25 cellular contexts compared by ENCODE assay signal in genomic region chr10:103528551-103528950, GRCh38. TPM values are rescaled to one million over a fixed set of nuclear protein-coding genes. Genes with fewer than 3 reads are reported as not detected.
"Had no signal": no experiment of that assay in that cellular context is flagged by ENCODE, and none has a peak within 500 bp of the region (broad histone marks: within the 10 kb centered on the region; RNA-seq: fewer than 3 reads in every experiment).

No MANE protein-coding gene starts in this region.

- ATAC-seq: activated CD4-positive, alpha-beta T cell treated with anti-CD3 and anti-CD28 coated beads for 36 hours; activated T-cell treated with anti-CD3 and anti-CD28 coated beads, Interleukin-2, amount 50 U/mL, for 72 hours had no signal

- H3K9me3 ChIP-seq: adrenal gland, MG63, SK-N-SH had no signal

- H3K27me3 ChIP-seq: cardiac muscle cell, SJCRH30 had no signal

- H3K36me3 ChIP-seq: adrenal gland, cardiac muscle cell, MG63, SJCRH30, WERI-Rb-1 had no signal

- H3K4me2 ChIP-seq: SK-N-SH had no signal

- H3K9ac ChIP-seq: SK-N-SH had no signal

- H3K4me3 Mint-ChIP-seq: activated CD4-positive, alpha-beta memory T cell treated with anti-CD3 and anti-CD28 coated beads, Interleukin-2, amount 10 ng/mL, durations not matched to agents 7 days and 5 days; activated CD4-positive, alpha-beta T cell treated with anti-CD3 and anti-CD28 coated beads for 36 hours; activated naive CD8-positive, alpha-beta T cell treated with anti-CD3 and anti-CD28 coated beads, Interleukin-2, amount 10 ng/mL, durations not matched to agents 7 days and 5 days; activated T-cell treated with anti-CD3 and anti-CD28 coated beads, Interleukin-2, amount 50 U/mL, for 72 hours had no signal

- H3K27ac Mint-ChIP-seq: activated CD4-positive, alpha-beta memory T cell treated with anti-CD3 and anti-CD28 coated beads, Interleukin-2, amount 10 ng/mL, durations not matched to agents 7 days and 5 days; activated CD4-positive, alpha-beta T cell treated with anti-CD3 and anti-CD28 coated beads for 36 hours; activated naive CD8-positive, alpha-beta T cell treated with anti-CD3 and anti-CD28 coated beads, Interleukin-2, amount 10 ng/mL, durations not matched to agents 7 days and 5 days; activated T-cell treated with anti-CD3 and anti-CD28 coated beads, Interleukin-2, amount 50 U/mL, for 72 hours; activated T-helper 2 cell treated with anti-CD3 and anti-CD28 coated beads, Interferon-gamma antibody, Interleukin-2, Interleukin-4, amounts not matched to agents 10 μg/mL and 5 μg/mL and 100 μg/mL, durations not matched to agents 14 hours and 24 hours and 36 hours had no signal

- H3K36me3 Mint-ChIP-seq: activated naive CD8-positive, alpha-beta T cell treated with anti-CD3 and anti-CD28 coated beads, Interleukin-2, amount 10 ng/mL, durations not matched to agents 7 days and 5 days had no signal

- H3K27ac ChIP-seq: adrenal gland, cardiac muscle cell, SJCRH30, WERI-Rb-1 had no signal

- H3K4me3 ChIP-seq: adrenal gland, cardiac muscle cell, MG63, SJCRH30 had no signal

- H3K4me1 Mint-ChIP-seq: activated CD4-positive, alpha-beta memory T cell treated with anti-CD3 and anti-CD28 coated beads, Interleukin-2, amount 10 ng/mL, durations not matched to agents 7 days and 5 days; activated CD4-positive, alpha-beta T cell treated with anti-CD3 and anti-CD28 coated beads for 36 hours; activated naive CD8-positive, alpha-beta T cell treated with anti-CD3 and anti-CD28 coated beads, Interleukin-2, amount 10 ng/mL, durations not matched to agents 7 days and 5 days had no signal

- DNase-seq: activated CD4-positive, alpha-beta memory T cell treated with anti-CD3 and anti-CD28 coated beads, Interleukin-2, amount 10 ng/mL, durations not matched to agents 7 days and 5 days; activated CD4-positive, alpha-beta T cell treated with anti-CD3 and anti-CD28 coated beads for 36 hours; activated CD4-positive, alpha-beta T cell treated with anti-CD3 and anti-CD28 coated beads, Interleukin-2, amount 50 U/mL, for 1 hour; activated naive CD4-positive, alpha-beta T cell treated with anti-CD3 and anti-CD28 coated beads, Interleukin-2, amount 50 U/mL, for 16 hours; activated naive CD8-positive, alpha-beta T cell treated with anti-CD3 and anti-CD28 coated beads, Interleukin-2, amount 10 ng/mL, durations not matched to agents 7 days and 5 days; activated T-cell treated with anti-CD3 and anti-CD28 coated beads for 4 hours; activated T-cell treated with anti-CD3 and anti-CD28 coated beads, Interleukin-2, amount 50 U/mL, for 72 hours; anterior cingulate cortex; MG63; NCI-H1105; NCI-H1436; NCI-H187; NCI-H2081; NCI-H446; NCI-H524; Right ventricle myocardium superior; SJCRH30; SK-N-SH; T-helper 1 cell; WERI-Rb-1 had no signal

- H3K4me1 ChIP-seq: adrenal gland, SJCRH30 had no signal

RNA-seq across cellular contexts. Expression of gene NEURL1, which starts 35.0 kb away (rescaled TPM):
- total RNA-seq: RPMI7951 had no signal

RNA-seq across cellular contexts. Expression of gene CALHM3, which starts 49.5 kb away (rescaled TPM):
- total RNA-seq: activated CD4-positive, alpha-beta T cell treated with anti-CD3 and anti-CD28 coated beads for 36 hours; activated T-cell treated with anti-CD3 and anti-CD28 coated beads, Interleukin-2, amount 50 U/mL, for 72 hours; activated T-helper 2 cell treated with anti-CD3 and anti-CD28 coated beads, Interferon-gamma antibody, Interleukin-2, Interleukin-4, amounts not matched to agents 10 μg/mL and 5 μg/mL and 100 μg/mL, durations not matched to agents 14 hours and 24 hours and 36 hours; adrenal gland; cardiac muscle cell; Right ventricle myocardium superior; SJCRH30; T-helper 2 cell treated with Interferon-gamma antibody and Interleukin-4, amounts not matched to agents 100 ng/mL and 5 ng/mL, for 36 hours had no signal
- polyA plus RNA-seq: cardiac muscle cell, SK-N-SH had no signal
